In the genomic region with DNA sequence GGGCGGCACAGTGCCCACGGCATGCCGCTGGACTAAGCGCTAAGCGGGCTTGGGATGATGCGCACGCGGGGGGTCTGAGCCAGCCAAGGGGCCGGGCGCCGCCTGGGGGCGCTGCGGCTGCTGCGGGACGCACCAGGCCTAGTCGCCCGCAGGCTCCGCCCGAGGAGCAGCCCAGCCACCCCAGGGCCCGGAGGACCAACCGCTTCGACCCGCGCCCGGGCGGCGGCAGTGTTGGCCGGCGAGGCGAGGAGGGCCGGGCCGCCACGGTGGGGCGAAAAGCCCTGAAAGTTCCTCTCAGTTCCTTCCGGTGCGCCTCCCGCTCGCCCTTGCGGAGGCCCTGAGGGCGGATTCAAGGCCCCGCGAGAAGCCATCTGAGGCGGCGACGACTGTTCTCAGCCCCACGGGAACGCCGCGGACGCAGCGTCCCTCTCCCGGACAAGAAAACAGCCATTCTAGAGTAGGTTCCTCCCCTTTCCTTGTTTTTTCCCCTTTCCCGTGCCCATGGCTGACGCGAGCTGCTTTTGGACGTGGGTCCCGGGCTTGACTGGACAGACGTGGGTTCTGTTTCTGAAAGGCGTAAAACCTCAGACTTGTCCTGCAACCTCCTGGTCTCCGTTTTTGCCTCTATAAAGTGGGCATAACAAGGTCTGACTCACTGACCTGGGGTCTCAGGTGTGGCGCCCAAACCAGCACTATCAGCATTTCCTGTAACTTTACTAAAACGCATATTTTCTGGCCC, we compare ENCODE assay signal across 8 cellular contexts. TPM values are rescaled to one million over a fixed set of nuclear protein-coding genes. Genes with fewer than 3 reads are reported as not detected.
DNase-seq lines count a peak whose midpoint lies in the region; ATAC-seq and TF ChIP-seq lines count a peak whose summit lies in the region.

Gene ANKAR, plus strand, starts transcription at position 297 of the 739 bp plus-strand sequence. CDS start 1,821 bp downstream, outside the sequence.

- H3K9me3 ChIP-seq in NT2/D1 (ENCODE audit: insufficient read depth, low read length) (no peaks in the 10 kb centered on the region), mucosa of rectum (ENCODE audit: control insufficient read depth in 2 of 2, low read length in 2 of 2) (no peaks in the 10 kb centered on the region)

- ATAC-seq in GM18867 (IDR thresholded peaks at IDR 0.05; ENCODE audit: unreplicated experiment) = peak; percentile 97
- ATAC-seq in HG03103 (IDR thresholded peaks at IDR 0.05; ENCODE audit: low read depth, unreplicated experiment) = peak; percentile 97

- DNase-seq in NT2/D1 (ENCODE audit: low read depth, low spot score) (peak; percentile 87), activated T-cell treated with anti-CD3 and anti-CD28 coated beads for 48 hours (ENCODE audit: low read depth) (peak; percentile 81), epithelial cell of proximal tubule (ENCODE audit: low read depth) (no peak)
- DNase-seq in stimulated activated CD8-positive, alpha-beta memory T cell treated with anti-CD3 and anti-CD28 coated beads, Interleukin-4, amount 100 ng/mL, for 4 hours (ENCODE audit: low read depth in 2 of 2, low spot score in 1 of 2) = peak; percentile 51 to 66

- peaks cover 5% of the 10 kb centered on the region; the same call in 1 of the 2 replicates for H3K36me3 ChIP-seq in ACC112 (ENCODE audit: insufficient read depth, low read length)
- peaks cover 27% of the 10 kb centered on the region for H3K36me3 ChIP-seq in NT2/D1 (ENCODE audit: insufficient read depth, insufficient read length, low read length)
- peaks cover 2 to 20% of the 10 kb centered on the region in 2 donors for H3K36me3 ChIP-seq in mucosa of rectum (ENCODE audit: control insufficient read depth in 2 of 2, insufficient read depth in 2 of 2, low read length in 2 of 2)

- peak within 1 kb of the TSS; percentile 96 for H2AFZ ChIP-seq in ACC112 (ENCODE audit: low read length, unreplicated experiment)

- peaks cover 10% of the 10 kb centered on the region for H3K79me2 ChIP-seq in ACC112 (ENCODE audit: control insufficient read depth, insufficient read depth, low read length, unreplicated experiment)

- H3K4me3 ChIP-seq in ACC112 (ENCODE audit: low read depth, low read length) (peak within 1 kb of the TSS; percentile 93), NT2/D1 (ENCODE audit: insufficient read length, low read depth) (peak within 1 kb of the TSS; percentile 78), epithelial cell of proximal tubule (ENCODE audit: low read depth, low read length) (peak within 1 kb of the TSS; percentile 80), mucosa of rectum (ENCODE audit: low read length in 2 of 2) (peak within 1 kb of the TSS; percentile 92)

- H3K4me1 ChIP-seq in ACC112 (ENCODE audit: control insufficient read depth, insufficient read depth, low read length, unreplicated experiment) (peaks cover 18% of the 10 kb centered on the region), NT2/D1 (ENCODE audit: insufficient read depth, insufficient read length) (no peaks in the 10 kb centered on the region), mucosa of rectum (ENCODE audit: control insufficient read depth in 2 of 2, insufficient read depth in 2 of 2, low read length in 2 of 2) (peaks cover 0 to 6% of the 10 kb centered on the region in 2 donors)

- TF ChIP-seq CTCF in epithelial cell of proximal tubule (conservative IDR thresholded peaks at IDR 0.05; ENCODE audit: low read depth, low read length) = peak; percentile 78

- H3K9ac ChIP-seq in NT2/D1 (ENCODE audit: insufficient read length, low read depth) (peak within 1 kb of the TSS; percentile 86), mucosa of rectum (ENCODE audit: low read depth in 1 of 2, low read length in 2 of 2) (peak within 1 kb of the TSS; percentile 95 to 100)

- H3K27me3 ChIP-seq in ACC112 (ENCODE audit: insufficient read depth, low read length) (no peaks in the 10 kb centered on the region), NT2/D1 (ENCODE audit: insufficient read depth, insufficient read length) (no peaks in the 10 kb centered on the region), mucosa of rectum (ENCODE audit: control insufficient read depth in 2 of 2, insufficient read depth in 2 of 2, low read length in 2 of 2) (no peaks in the 10 kb centered on the region)

- peak within 1 kb of the TSS; percentile 78 for H3K27ac ChIP-seq in ACC112 (ENCODE audit: low read depth, low read length)
- H3K27ac ChIP-seq in mucosa of rectum (ENCODE audit: low read depth in 2 of 2, low read length in 2 of 2) = peak within 1 kb of the TSS; percentile 90 to 95

RNA-seq across cellular contexts. Expression of gene ANKAR, which starts in this region (rescaled TPM):
- total RNA-seq in epithelial cell of proximal tubule = 1.4 and 2.0 TPM in 2 replicates
